9 cellular contexts compared by ENCODE assay signal in the genomic region with DNA sequence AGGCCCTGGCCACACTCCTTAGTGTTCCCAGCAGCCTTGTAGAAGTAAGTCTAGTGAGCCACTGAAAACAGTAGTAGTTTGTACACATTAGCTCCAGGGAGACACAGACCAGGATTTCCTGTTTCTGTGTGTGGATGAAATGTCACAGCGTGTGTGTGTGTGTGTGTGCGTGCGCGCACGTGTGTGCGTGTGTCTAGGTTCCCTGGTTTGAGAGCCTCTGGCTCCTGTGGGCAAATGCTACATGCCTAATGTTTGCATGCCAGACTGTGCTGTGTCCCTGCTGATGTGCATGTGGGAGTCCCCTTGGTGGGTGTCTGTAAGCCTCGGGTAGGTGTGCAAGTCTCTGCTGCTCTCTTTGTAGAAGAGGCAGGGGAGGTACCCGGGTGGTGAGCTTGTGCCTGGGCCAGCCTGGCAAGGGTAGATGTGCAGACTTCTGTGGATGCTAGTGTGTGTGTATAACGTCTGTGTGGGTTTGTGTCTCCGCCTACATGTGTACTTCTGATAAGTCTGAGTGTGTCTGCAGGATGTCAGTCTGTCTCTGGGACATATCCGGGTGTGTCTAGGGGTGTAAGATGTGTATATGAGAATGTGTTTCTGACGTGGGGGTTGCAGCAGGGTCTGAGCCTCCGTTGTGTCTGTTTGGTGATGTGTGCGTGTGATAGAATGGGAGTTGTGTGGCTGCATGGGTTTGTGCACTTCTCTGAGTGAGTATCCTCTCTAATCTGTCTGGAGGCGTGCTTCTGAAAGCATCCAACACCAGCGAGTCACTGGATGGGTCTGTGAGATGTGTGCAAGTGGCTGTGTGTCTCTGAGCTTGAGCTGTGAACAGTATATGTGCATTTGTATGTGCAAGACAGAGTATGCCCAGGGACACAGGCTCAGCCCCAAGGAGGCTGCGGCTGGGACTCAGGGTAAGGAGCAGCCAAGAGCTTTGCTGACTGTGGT. TPM values are rescaled to one million over a fixed set of nuclear protein-coding genes. Genes with fewer than 3 reads are reported as not detected.
A peak's percentile ranks its signal among the peaks of the same experiment; 100 is the strongest.
DNase-seq lines count a peak whose midpoint lies in the region; ATAC-seq and TF ChIP-seq lines count a peak whose summit lies in the region.
"Had no signal": no experiment of that assay in that cellular context is flagged by ENCODE, and none has a peak within 500 bp of the region (broad histone marks: within the 10 kb centered on the region; RNA-seq: fewer than 3 reads in every experiment).

No MANE protein-coding gene starts in this region.

- H3K4me3 Mint-ChIP-seq in activated T-helper 1 cell treated with anti-CD3 and anti-CD28 coated beads, Interleukin-12 subunit alpha, Interleukin-12 subunit beta, Interleukin-2, Interleukin-4 antibody, amounts not matched to agents 30 ng/mL and 10 ng/mL and 1 ng/mL, durations not matched to agents 14 hours and 24 hours and 36 hours: no peak overlapping the region
- H3K4me3 Mint-ChIP-seq: CD8-positive, alpha-beta memory T cell had no signal

- H3K4me3 ChIP-seq in thyroid gland (replicated peaks in 1 of 3) (no peak overlapping the region), hepatocyte (no peak overlapping the region)

- H3K79me2 ChIP-seq in hepatocyte: peaks cover 89% of the 10 kb centered on the region

- WGBS in thyroid gland, 2 donors: 71 to 72% methylated on average over 15 to 17 of the region's 17 CpGs
- 70% methylated on average over 17 of the region's 17 CpGs for WGBS in hepatocyte (ENCODE audit: low lambda C conversion rate, missing lambda C conversion rate)

- no peaks in the 10 kb centered on the region for H3K27me3 ChIP-seq in thyroid gland
- no peaks in the 10 kb centered on the region for H3K27me3 ChIP-seq in hepatocyte

- H3K9me3 Mint-ChIP-seq in activated T-helper 1 cell treated with anti-CD3 and anti-CD28 coated beads, Interleukin-12 subunit alpha, Interleukin-12 subunit beta, Interleukin-2, Interleukin-4 antibody, amounts not matched to agents 30 ng/mL and 10 ng/mL and 1 ng/mL, durations not matched to agents 14 hours and 24 hours and 36 hours: no peaks in the 10 kb centered on the region
- H3K9me3 Mint-ChIP-seq: CD8-positive, alpha-beta memory T cell had no signal

- no peaks in the 10 kb centered on the region for H3K9me2 ChIP-seq in hepatocyte (replicated peaks; ENCODE audit: insufficient read depth)

- no peaks in the 10 kb centered on the region for H3K9me3 ChIP-seq in thyroid gland
- H3K9me3 ChIP-seq in hepatocyte (ENCODE audit: low read depth): no peaks in the 10 kb centered on the region

- H3K4me1 Mint-ChIP-seq in activated T-helper 1 cell treated with anti-CD3 and anti-CD28 coated beads, Interleukin-12 subunit alpha, Interleukin-12 subunit beta, Interleukin-2, Interleukin-4 antibody, amounts not matched to agents 30 ng/mL and 10 ng/mL and 1 ng/mL, durations not matched to agents 14 hours and 24 hours and 36 hours (ENCODE audit: low read depth): peaks cover 17% of the 10 kb centered on the region

- intact Hi-C loops in activated T-helper 1 cell treated with anti-CD3 and anti-CD28 coated beads, Interleukin-12 subunit alpha, Interleukin-12 subunit beta, Interleukin-2, Interleukin-4 antibody, amounts not matched to agents 30 ng/mL and 10 ng/mL and 1 ng/mL, durations not matched to agents 14 hours and 24 hours and 36 hours (cut with micrococcal nuclease): loop anchor here (2.0 kb wide), 1 partner anchor 14 kb away; no protein-coding TSS in a partner anchor
- intact Hi-C loops in left ventricle myocardium superior (cut with micrococcal nuclease) (no loop called here), thyroid gland (cut with DNase I) (no loop called here)

- H4K20me1 ChIP-seq in hepatocyte (ENCODE audit: insufficient read depth, poor library complexity, severe bottlenecking): peaks cover 59% of the 10 kb centered on the region

- no peak for TF ChIP-seq CTCF in thyroid gland (IDR thresholded peaks at IDR 0.05)
- no peak for TF ChIP-seq CTCF in hepatocyte (IDR thresholded peaks at IDR 0.05; ENCODE audit: poor library complexity)

- H3K36me3 Mint-ChIP-seq in activated T-helper 1 cell treated with anti-CD3 and anti-CD28 coated beads, Interleukin-12 subunit alpha, Interleukin-12 subunit beta, Interleukin-2, Interleukin-4 antibody, amounts not matched to agents 30 ng/mL and 10 ng/mL and 1 ng/mL, durations not matched to agents 14 hours and 24 hours and 36 hours (ENCODE audit: low read depth): no peaks in the 10 kb centered on the region
- H3K36me3 Mint-ChIP-seq: CD8-positive, alpha-beta memory T cell had no signal

- no peak overlapping the region for H3K4me2 ChIP-seq in hepatocyte

- H3K36me3 ChIP-seq in thyroid gland (no peaks in the 10 kb centered on the region), hepatocyte (replicated peaks; ENCODE audit: insufficient read depth, low read depth) (no peaks in the 10 kb centered on the region)

- no peak for DNase-seq in activated CD4-positive, CD25-positive, alpha-beta regulatory T cell treated with anti-CD3 and anti-CD28 coated beads, Interleukin-2, amount 50 U/mL, for 72 hours
- DNase-seq in activated T-helper 1 cell treated with anti-CD3 and anti-CD28 coated beads, Interleukin-12 subunit alpha, Interleukin-12 subunit beta, Interleukin-2, Interleukin-4 antibody, amounts not matched to agents 30 ng/mL and 10 ng/mL and 1 ng/mL, durations not matched to agents 14 hours and 24 hours and 36 hours (ENCODE audit: low spot score): peak; percentile 37
- DNase-seq in left ventricle myocardium superior (peak; percentile 62), thyroid gland (no peak), kidney tubule cell (ENCODE audit: low spot score) (no peak), hepatocyte (ENCODE audit: low spot score) (no peak)

- H3K27ac Mint-ChIP-seq in activated T-helper 1 cell treated with anti-CD3 and anti-CD28 coated beads, Interleukin-12 subunit alpha, Interleukin-12 subunit beta, Interleukin-2, Interleukin-4 antibody, amounts not matched to agents 30 ng/mL and 10 ng/mL and 1 ng/mL, durations not matched to agents 14 hours and 24 hours and 36 hours: peak overlapping the region; percentile 68

- TF ChIP-seq POLR2A in thyroid gland (IDR thresholded peaks at IDR 0.05): no peak

- H3K4me1 ChIP-seq in thyroid gland (peaks cover 67 to 92% of the 10 kb centered on the region in 2 donors), hepatocyte (ENCODE audit: insufficient read depth) (peaks cover 31% of the 10 kb centered on the region)

- peak overlapping the region in 2 of 3 donors; percentile 73 to 74 for H3K27ac ChIP-seq in thyroid gland
- no peak overlapping the region for H3K27ac ChIP-seq in hepatocyte

- H2AFZ ChIP-seq in hepatocyte: no peak overlapping the region

- ATAC-seq in activated CD4-positive, CD25-positive, alpha-beta regulatory T cell treated with anti-CD3 and anti-CD28 coated beads, Interleukin-2, amount 50 U/mL, for 24 hours: peak; percentile 25 to 32
- ATAC-seq in left ventricle myocardium superior: no peak
- no peak for ATAC-seq in GM18873 (IDR thresholded peaks at IDR 0.05; ENCODE audit: low FRiP score, unreplicated experiment)

- H3K27me3 Mint-ChIP-seq in activated T-helper 1 cell treated with anti-CD3 and anti-CD28 coated beads, Interleukin-12 subunit alpha, Interleukin-12 subunit beta, Interleukin-2, Interleukin-4 antibody, amounts not matched to agents 30 ng/mL and 10 ng/mL and 1 ng/mL, durations not matched to agents 14 hours and 24 hours and 36 hours (ENCODE audit: insufficient read depth): peaks cover 27% of the 10 kb centered on the region

RNA-seq across cellular contexts. Expression of a gene that starts 19.0 kb away (rescaled TPM):
- not detected in 2 replicates for total RNA-seq in activated T-helper 1 cell treated with anti-CD3 and anti-CD28 coated beads, Interleukin-12 subunit alpha, Interleukin-12 subunit beta, Interleukin-2, Interleukin-4 antibody, amounts not matched to agents 30 ng/mL and 10 ng/mL and 1 ng/mL, durations not matched to agents 14 hours and 24 hours and 36 hours
- total RNA-seq in left ventricle myocardium superior (not detected), thyroid gland (1 to 10 TPM in 2 of 4 donors, under 1 TPM in 2; 0.45 to 2.5 (median 1.1) TPM), hepatocyte (1.6 and 2.9 TPM in 2 replicates)
- polyA plus RNA-seq in hepatocyte: 0.68 and 1.2 TPM in 2 replicates
- total RNA-seq: CD8-positive, alpha-beta memory T cell had no signal

Comparison
In these comparisons a context has a peak if more than half of its experiments do, and no peak if none do; other contexts are left out.
1. ATAC-seq: peak in activated CD4-positive, CD25-positive, alpha-beta regulatory T cell treated with anti-CD3 and anti-CD28 coated beads, Interleukin-2, amount 50 U/mL, for 24 hours (2 of 2); none in left ventricle myocardium superior (single experiment) and GM18873 (single experiment).
2. DNase-seq: peak in activated T-helper 1 cell treated with anti-CD3 and anti-CD28 coated beads, Interleukin-12 subunit alpha, Interleukin-12 subunit beta, Interleukin-2, Interleukin-4 antibody, amounts not matched to agents 30 ng/mL and 10 ng/mL and 1 ng/mL, durations not matched to agents 14 hours and 24 hours and 36 hours (single experiment) and left ventricle myocardium superior (single experiment); none in activated CD4-positive, CD25-positive, alpha-beta regulatory T cell treated with anti-CD3 and anti-CD28 coated beads, Interleukin-2, amount 50 U/mL, for 72 hours (single experiment), thyroid gland (0 of 2), kidney tubule cell (single experiment) and hepatocyte (single experiment).